Comparison of ENCODE assay signal across 1 cellular context in the genomic region with DNA sequence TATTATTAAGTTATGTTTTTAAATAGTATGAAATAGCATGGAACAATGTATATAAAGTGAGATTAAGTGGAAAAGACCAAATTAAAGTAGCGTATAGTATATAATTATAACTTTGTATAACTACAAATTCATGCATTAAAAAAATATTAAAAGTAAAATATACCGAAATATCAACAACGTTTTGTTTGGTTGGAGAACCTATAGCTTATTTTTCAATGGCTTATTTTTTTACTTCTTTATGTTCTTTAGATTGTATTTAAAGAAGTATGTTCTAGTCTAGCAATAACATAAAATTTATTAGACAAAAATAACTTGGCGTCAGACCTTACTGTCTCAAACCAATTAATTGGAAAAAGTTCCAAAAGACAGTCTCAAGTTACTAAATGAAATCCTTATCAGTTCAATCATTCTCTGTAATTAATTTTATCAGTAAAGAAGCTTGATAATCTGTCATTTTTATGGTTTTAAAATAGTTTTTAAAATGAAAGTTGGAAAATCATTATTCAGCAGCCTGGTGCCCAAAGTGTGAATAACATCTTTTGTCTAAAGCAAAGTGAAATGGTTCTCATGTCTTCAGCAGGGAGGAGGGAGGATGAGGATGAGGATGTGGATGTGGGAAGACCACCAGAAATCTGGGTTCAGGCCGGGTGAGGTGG.
TF ChIP-seq lines count a peak whose summit lies in the region.

No MANE protein-coding gene starts in this region.

TF ChIP-seq in H1, 55 proteins besides CTCF, POLR2A, EP300 and RAD21 (continued from another document):
- TF ChIP-seq, protein P1, sequence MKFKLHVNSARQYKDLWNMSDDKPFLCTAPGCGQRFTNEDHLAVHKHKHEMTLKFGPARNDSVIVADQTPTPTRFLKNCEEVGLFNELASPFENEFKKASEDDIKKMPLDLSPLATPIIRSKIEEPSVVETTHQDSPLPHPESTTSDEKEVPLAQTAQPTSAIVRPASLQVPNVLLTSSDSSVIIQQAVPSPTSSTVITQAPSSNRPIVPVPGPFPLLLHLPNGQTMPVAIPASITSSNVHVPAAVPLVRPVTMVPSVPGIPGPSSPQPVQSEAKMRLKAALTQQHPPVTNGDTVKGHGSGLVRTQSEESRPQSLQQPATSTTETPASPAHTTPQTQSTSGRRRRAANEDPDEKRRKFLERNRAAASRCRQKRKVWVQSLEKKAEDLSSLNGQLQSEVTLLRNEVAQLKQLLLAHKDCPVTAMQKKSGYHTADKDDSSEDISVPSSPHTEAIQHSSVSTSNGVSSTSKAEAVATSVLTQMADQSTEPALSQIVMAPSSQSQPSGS (IDR thresholded peaks at IDR 0.05; ENCODE audit: low read length), result no peak
- TF ChIP-seq SIRT6 (IDR thresholded peaks at IDR 0.05; ENCODE audit: low read length) (no peak), EZH2 (IDR thresholded peaks at IDR 0.05; ENCODE audit: low read depth, low read length, severe bottlenecking) (no peak), SP4 (IDR thresholded peaks at IDR 0.05; ENCODE audit: low read length) (no peak)
TF ChIP-seq in H1: peak in this region for 0.
